Comparison of ENCODE assay signal across 18 cellular contexts in the genomic region with DNA sequence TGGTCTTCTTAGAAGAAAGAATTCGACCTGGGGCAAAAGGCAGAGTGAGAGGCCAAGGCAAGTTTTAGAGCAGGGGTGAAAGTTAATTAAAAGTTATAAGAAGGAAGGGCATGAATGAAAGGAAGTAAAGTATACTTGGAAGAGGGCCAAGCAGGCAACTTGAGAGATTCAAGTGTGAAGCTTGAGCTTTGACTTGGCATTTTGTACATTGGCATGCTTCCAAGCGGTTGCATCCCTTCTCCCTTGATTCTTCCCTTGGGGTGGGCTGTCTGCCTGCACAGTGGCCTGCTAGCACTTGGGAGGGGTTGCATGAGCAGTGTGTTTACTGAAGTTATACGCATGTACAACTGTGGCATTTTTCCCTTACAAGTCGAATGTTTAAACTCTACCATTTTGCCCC.
"Had no signal": no experiment of that assay in that cellular context is flagged by ENCODE, and none has a peak within 500 bp of the region (broad histone marks: within the 10 kb centered on the region; RNA-seq: fewer than 3 reads in every experiment).

No MANE protein-coding gene starts in this region.

- H3K27ac Mint-ChIP-seq: activated CD8-positive, alpha-beta memory T cell treated with anti-CD3 and anti-CD28 coated beads, Interleukin-2, amount 10 ng/mL, durations not matched to agents 7 days and 5 days; activated naive CD4-positive, alpha-beta T cell treated with anti-CD3 and anti-CD28 coated beads, Interleukin-2, amount 50 U/mL, for 72 hours; activated T-cell treated with anti-CD3 and anti-CD28 coated beads, Interleukin-2, amount 50 U/mL, for 24 hours; dendritic cell treated with granulocyte-macrophage colony-stimulating factor and Interleukin-4, amounts not matched to agents 40 ng/mL and 50 ng/mL, for 4 days; naive thymus-derived CD4-positive, alpha-beta T cell had no signal

- H3K36me3 Mint-ChIP-seq: activated CD8-positive, alpha-beta memory T cell treated with anti-CD3 and anti-CD28 coated beads, Interleukin-2, amount 10 ng/mL, durations not matched to agents 7 days and 5 days; activated naive CD4-positive, alpha-beta T cell treated with anti-CD3 and anti-CD28 coated beads, Interleukin-2, amount 50 U/mL, for 72 hours; naive thymus-derived CD4-positive, alpha-beta T cell had no signal

- H3K4me1 ChIP-seq: lower lobe of right lung, prostate gland, sigmoid colon had no signal

- ATAC-seq: activated CD4-positive, CD25-positive, alpha-beta regulatory T cell treated with anti-CD3 and anti-CD28 coated beads, Interleukin-2, amount 50 U/mL, for 24 hours; activated CD8-positive, alpha-beta memory T cell treated with anti-CD3 and anti-CD28 coated beads, Interleukin-2, amount 10 ng/mL, durations not matched to agents 7 days and 5 days; activated naive CD4-positive, alpha-beta T cell treated with anti-CD3 and anti-CD28 coated beads, Interleukin-2, amount 50 U/mL, for 72 hours; lower lobe of right lung; naive thymus-derived CD4-positive, alpha-beta T cell; stimulated activated naive CD8-positive, alpha-beta T cell treated with anti-CD3 and anti-CD28 coated beads, Interleukin-15, Interleukin-2, amounts not matched to agents 100 U/mL and 50 U/mL, for 24 hours had no signal

- DNase-seq: activated CD4-positive, alpha-beta T cell treated with anti-CD3 and anti-CD28 coated beads, Interleukin-2, amount 50 U/mL, for 48 hours; activated CD8-positive, alpha-beta memory T cell treated with anti-CD3 and anti-CD28 coated beads, Interleukin-2, amount 10 ng/mL, durations not matched to agents 7 days and 5 days; activated effector memory CD4-positive, alpha-beta T cell treated with anti-CD3 and anti-CD28 coated beads, Interleukin-2, amount 50 U/mL, for 16 hours; activated T-cell treated with anti-CD3 and anti-CD28 coated beads, Interleukin-2, amount 50 U/mL, for 24 hours; amniotic stem cell; brain microvascular endothelial cell; cerebellar nuclear complex; hippocampal formation; lower lobe of right lung; naive thymus-derived CD4-positive, alpha-beta T cell; sigmoid colon; stimulated activated CD4-positive, alpha-beta T cell treated with anti-CD3 and anti-CD28 coated beads, Interleukin-12 subunit alpha, Interleukin-12 subunit beta, amount 100 ng/mL, for 4 hours; stimulated activated naive CD8-positive, alpha-beta T cell treated with anti-CD3 and anti-CD28 coated beads, Interleukin-15, Interleukin-2, amounts not matched to agents 100 U/mL and 50 U/mL, for 24 hours; T-helper 2 cell had no signal

- H3K27ac ChIP-seq: brain microvascular endothelial cell, lower lobe of right lung, prostate gland, sigmoid colon had no signal

- H3K27me3 ChIP-seq: brain microvascular endothelial cell, sigmoid colon had no signal

- H3K9me3 ChIP-seq: lower lobe of right lung, prostate gland, sigmoid colon had no signal

- H3K4me1 Mint-ChIP-seq: activated CD8-positive, alpha-beta memory T cell treated with anti-CD3 and anti-CD28 coated beads, Interleukin-2, amount 10 ng/mL, durations not matched to agents 7 days and 5 days; naive thymus-derived CD4-positive, alpha-beta T cell had no signal

- H3K4me3 Mint-ChIP-seq: activated CD8-positive, alpha-beta memory T cell treated with anti-CD3 and anti-CD28 coated beads, Interleukin-2, amount 10 ng/mL, durations not matched to agents 7 days and 5 days; activated T-cell treated with anti-CD3 and anti-CD28 coated beads, Interleukin-2, amount 50 U/mL, for 24 hours; dendritic cell treated with granulocyte-macrophage colony-stimulating factor and Interleukin-4, amounts not matched to agents 40 ng/mL and 50 ng/mL, for 4 days; naive thymus-derived CD4-positive, alpha-beta T cell had no signal

- H3K4me3 ChIP-seq: lower lobe of right lung, prostate gland, sigmoid colon had no signal

- H3K36me3 ChIP-seq: brain microvascular endothelial cell, lower lobe of right lung, prostate gland, sigmoid colon had no signal

- H3K27me3 Mint-ChIP-seq: activated CD8-positive, alpha-beta memory T cell treated with anti-CD3 and anti-CD28 coated beads, Interleukin-2, amount 10 ng/mL, durations not matched to agents 7 days and 5 days; activated T-cell treated with anti-CD3 and anti-CD28 coated beads, Interleukin-2, amount 50 U/mL, for 24 hours; dendritic cell treated with granulocyte-macrophage colony-stimulating factor and Interleukin-4, amounts not matched to agents 40 ng/mL and 50 ng/mL, for 4 days; naive thymus-derived CD4-positive, alpha-beta T cell had no signal

- H3K9me3 Mint-ChIP-seq: dendritic cell treated with granulocyte-macrophage colony-stimulating factor and Interleukin-4, amounts not matched to agents 40 ng/mL and 50 ng/mL, for 4 days had no signal
